8 cellular contexts compared by ENCODE assay signal in genomic region chr5:54520940-54521339, GRCh38. TPM values are rescaled to one million over a fixed set of nuclear protein-coding genes. Genes with fewer than 3 reads are reported as not detected.
DNase-seq lines count a peak whose midpoint lies in the region; ATAC-seq and TF ChIP-seq lines count a peak whose summit lies in the region.

No MANE protein-coding gene starts in this region.

- peak overlapping the region; percentile 68 for H3K4me3 ChIP-seq in CD8-positive, alpha-beta memory T cell (ENCODE audit: low read length)
- H3K4me3 ChIP-seq in SJSA1, result peak overlapping the region; percentile 96
- H3K4me3 ChIP-seq in esophagus squamous epithelium, result peak overlapping the region; percentile 75 to 99 (median 90)
- H3K4me3 ChIP-seq in parathyroid adenoma (ENCODE audit: low read depth, low read length), result peak overlapping the region; percentile 70

- H3K9ac ChIP-seq in parathyroid adenoma, result no peak overlapping the region

- no peak for ATAC-seq in GM21367 (IDR thresholded peaks at IDR 0.05; ENCODE audit: unreplicated experiment)

- TF ChIP-seq CTCF in esophagus squamous epithelium (IDR thresholded peaks at IDR 0.05), result no peak
- no peak for TF ChIP-seq CTCF in parathyroid adenoma (IDR thresholded peaks at IDR 0.05)

- H3K4me1 Mint-ChIP-seq in CD8-positive, alpha-beta memory T cell, result peaks cover 24 to 74% (median 35%) of the 10 kb centered on the region in 3 donors

- H3K36me3 ChIP-seq in CD8-positive, alpha-beta memory T cell (ENCODE audit: insufficient read depth, low read length), result no peaks in the 10 kb centered on the region
- H3K36me3 ChIP-seq in SJSA1 (peaks cover 70% of the 10 kb centered on the region), esophagus squamous epithelium (peaks cover 0 to 11% (median 0%) of the 10 kb centered on the region in 3 donors), parathyroid adenoma (ENCODE audit: control insufficient read depth, insufficient read depth, low read length) (no peaks in the 10 kb centered on the region)

- peaks cover 57% of the 10 kb centered on the region for H3K4me1 ChIP-seq in CD8-positive, alpha-beta memory T cell (ENCODE audit: insufficient read depth, low read length)
- H3K4me1 ChIP-seq in SJSA1 (replicated peaks) (peaks cover 49% of the 10 kb centered on the region), esophagus squamous epithelium (peaks cover 38 to 88% (median 49%) of the 10 kb centered on the region in 3 donors), parathyroid adenoma (peaks cover 34% of the 10 kb centered on the region)

- peak overlapping the region in 5 of 8 donors; percentile 11 to 88 (median 79) for H3K27ac Mint-ChIP-seq in CD8-positive, alpha-beta memory T cell

- peak overlapping the region; percentile 86 to 97 (median 89) for H3K4me3 Mint-ChIP-seq in CD8-positive, alpha-beta memory T cell

- no peak for TF ChIP-seq POLR2A in esophagus squamous epithelium (IDR thresholded peaks at IDR 0.05)

- H3K4me2 ChIP-seq in parathyroid adenoma (ENCODE audit: low read length), result peak overlapping the region; percentile 73

- no peaks in the 10 kb centered on the region for H3K9me3 Mint-ChIP-seq in CD8-positive, alpha-beta memory T cell

- no peak overlapping the region for H3K27ac ChIP-seq in CD8-positive, alpha-beta memory T cell (ENCODE audit: low read depth, low read length)
- peak overlapping the region; percentile 23; the same call in 1 of the 2 replicates for H3K27ac ChIP-seq in SJSA1
- peak overlapping the region; percentile 88 to 96 (median 92) for H3K27ac ChIP-seq in esophagus squamous epithelium
- H3K27ac ChIP-seq in parathyroid adenoma, result no peak overlapping the region

- H3K27me3 Mint-ChIP-seq in CD8-positive, alpha-beta memory T cell, result no peaks in the 10 kb centered on the region

- peaks cover 53% of the 10 kb centered on the region for H3K79me2 ChIP-seq in parathyroid adenoma

- POLR2A ChIA-PET in CD8-positive, alpha-beta memory T cell (lab: Charles Lee), result interaction anchor here (0.6 kb wide), 1 partner anchor 208 kb away, joined by 4 read pairs; no protein-coding TSS in a partner anchor

- DNase-seq in CD8-positive, alpha-beta memory T cell, result no peak
- no peak for DNase-seq in SJSA1 (ENCODE audit: low read depth in 1 of 2, low spot score in 2 of 2)
- DNase-seq in esophagus squamous epithelium (lab: John Stamatoyannopoulos, UW), result no peak
- no peak for DNase-seq in NCI-H2171 (lab: John Stamatoyannopoulos, UW)
- no peak for DNase-seq in middle frontal gyrus (ENCODE audit: extremely low spot score, low spot score)
- no peak for DNase-seq in stimulated activated CD4-positive, alpha-beta T cell treated with anti-CD3 and anti-CD28 coated beads, Interleukin-2, amount 100 ng/mL, for 48 hours

- H3K9me3 ChIP-seq in CD8-positive, alpha-beta memory T cell (ENCODE audit: low read length), result no peaks in the 10 kb centered on the region
- H3K9me3 ChIP-seq in SJSA1 (replicated peaks) (no peaks in the 10 kb centered on the region), esophagus squamous epithelium (no peaks in the 10 kb centered on the region), parathyroid adenoma (ENCODE audit: control insufficient read depth, low read length) (no peaks in the 10 kb centered on the region)

- 43 to 54% methylated on average over 2 of the region's 2 CpGs for WGBS in esophagus squamous epithelium, 2 donors

- H2AFZ ChIP-seq in parathyroid adenoma, result no peak overlapping the region

- no peaks in the 10 kb centered on the region for H3K27me3 ChIP-seq in CD8-positive, alpha-beta memory T cell (ENCODE audit: insufficient read depth, low read length, poor library complexity, severe bottlenecking)
- H3K27me3 ChIP-seq in SJSA1 (replicated peaks) (no peaks in the 10 kb centered on the region), esophagus squamous epithelium (no peaks in the 10 kb centered on the region), parathyroid adenoma (ENCODE audit: control insufficient read depth, insufficient read depth, low read length) (no peaks in the 10 kb centered on the region)

- CTCF ChIA-PET in CD8-positive, alpha-beta memory T cell (lab: Charles Lee), result no interaction called here

- intact Hi-C loops in esophagus squamous epithelium (cut with DNase I), result no loop called here

- H3K36me3 Mint-ChIP-seq in CD8-positive, alpha-beta memory T cell, result peaks cover 4 to 33% (median 8%) of the 10 kb centered on the region in 3 donors

RNA-seq across cellular contexts. Expression of gene SNX18, which starts 3.4 kb away (rescaled TPM):
- 10 to 100 TPM; 21.5 to 23.9 TPM for total RNA-seq in CD8-positive, alpha-beta memory T cell
- polyA plus RNA-seq in CD8-positive, alpha-beta memory T cell, result 3.8 TPM
- 49.5 and 61.0 TPM in 2 replicates for total RNA-seq in SJSA1 (2014; rRNA removed; shearing (Covaris generic))
- 10 to 100 TPM; 26.3 to 36.3 (median 30.6) TPM for total RNA-seq in esophagus squamous epithelium

Comparison
In these comparisons a context has a peak if more than half of its experiments do, and no peak if none do; other contexts are left out.
1. H3K27ac ChIP-seq: peak in SJSA1 (single experiment) and esophagus squamous epithelium (4 of 4); none in CD8-positive, alpha-beta memory T cell (single experiment) and parathyroid adenoma (single experiment).
2. Peak in every context shown above with its lines, with median percentiles within 50 percentile points of each other: H3K4me3 ChIP-seq.